ENCODE assay signal across 19 cellular contexts in genomic region chr3:133426721-133427120, GRCh38. TPM values are rescaled to one million over a fixed set of nuclear protein-coding genes. Genes with fewer than 3 reads are reported as not detected.
DNase-seq lines count a peak whose midpoint lies in the region; ATAC-seq, FAIRE-seq and TF ChIP-seq lines count a peak whose summit lies in the region.
"Had no signal": no experiment of that assay in that cellular context is flagged by ENCODE, and none has a peak within 500 bp of the region (broad histone marks: within the 10 kb centered on the region; RNA-seq: fewer than 3 reads in every experiment).

No MANE protein-coding gene starts in this region.

- H3K27ac ChIP-seq in astrocyte (ENCODE audit: low read depth, low read length) (no peak overlapping the region), mesenchymal stem cell (ENCODE audit: low read length, poor library complexity, severe bottlenecking) (no peak overlapping the region), esophagus squamous epithelium (no peak overlapping the region), SJCRH30 (no peak overlapping the region), Peyer's patch (no peak overlapping the region)
- H3K27ac ChIP-seq: hepatocyte had no signal

- intact Hi-C loops in esophagus squamous epithelium (cut with DNase I): loop anchor here (10.0 kb wide), 1 partner anchor 702 kb away; the partner anchor contains the start of gene NPHP3

- DNase-seq in AG20443 (ENCODE audit: low spot score) (peak; percentile 74), HFFc6 (peak; percentile 59), astrocyte (ENCODE audit: low read depth) (peak; percentile 53), mesenchymal stem cell (peak; percentile 34), esophagus squamous epithelium (lab: John Stamatoyannopoulos, UW) (no peak), SJCRH30 (no peak), Peyer's patch (no peak)
- DNase-seq: activated CD4-positive, alpha-beta T cell treated with anti-CD3 and anti-CD28 coated beads for 48 hours; CD8-positive, alpha-beta T cell; central memory CD4-positive, alpha-beta T cell; GDM1; natural killer cell; NCI-H510A; stimulated activated CD4-positive, alpha-beta T cell treated with anti-CD3 and anti-CD28 coated beads, Interleukin-4, amount 100 ng/mL, for 24 hours had no signal

- H3K27me3 ChIP-seq in astrocyte (ENCODE audit: insufficient read depth, low read length) (peaks cover 3% of the 10 kb centered on the region), mesenchymal stem cell (ENCODE audit: control insufficient read depth in 1 of 2, insufficient read depth in 1 of 2, low read length in 2 of 2) (peaks cover 12 to 25% of the 10 kb centered on the region in 2 experiments), esophagus squamous epithelium (peaks cover 0 to 18% (median 0%) of the 10 kb centered on the region in 4 donors), SJCRH30 (no peaks in the 10 kb centered on the region), Peyer's patch (no peaks in the 10 kb centered on the region)
- H3K27me3 ChIP-seq: hepatocyte had no signal

- H3K27me3 Mint-ChIP-seq in HFFc6 (ENCODE audit: insufficient read depth) (peaks cover 10% of the 10 kb centered on the region), astrocyte (ENCODE audit: low read depth, unreplicated experiment) (peaks cover 6% of the 10 kb centered on the region)

- no peak overlapping the region for H2BK120ac ChIP-seq in mesenchymal stem cell (ENCODE audit: low read depth, low read length)

- no peaks in the 10 kb centered on the region for H3K36me3 Mint-ChIP-seq in HFFc6 (ENCODE audit: low read depth)
- no peaks in the 10 kb centered on the region for H3K36me3 Mint-ChIP-seq in astrocyte (ENCODE audit: low read depth, unreplicated experiment)
- H3K36me3 Mint-ChIP-seq: natural killer cell had no signal

- H3K4me3 Mint-ChIP-seq in HFFc6 (no peak overlapping the region), astrocyte (ENCODE audit: unreplicated experiment) (no peak overlapping the region)
- H3K4me3 Mint-ChIP-seq: CD8-positive, alpha-beta T cell; natural killer cell had no signal

- H3K9me3 Mint-ChIP-seq in HFFc6 (no peaks in the 10 kb centered on the region), astrocyte (ENCODE audit: unreplicated experiment) (no peaks in the 10 kb centered on the region)
- H3K9me3 Mint-ChIP-seq: CD8-positive, alpha-beta T cell; natural killer cell had no signal

- H3K27ac Mint-ChIP-seq in HFFc6 (no peak overlapping the region), astrocyte (ENCODE audit: unreplicated experiment) (peak overlapping the region; percentile 12)
- H3K27ac Mint-ChIP-seq: natural killer cell had no signal

- no peak overlapping the region for H3K18ac ChIP-seq in mesenchymal stem cell (ENCODE audit: low read depth in 1 of 2, low read length in 2 of 2)

- no peak overlapping the region for H4K8ac ChIP-seq in mesenchymal stem cell (ENCODE audit: low read length)

- H3K9ac ChIP-seq in astrocyte (ENCODE audit: low read length): no peak overlapping the region
- H3K9ac ChIP-seq in mesenchymal stem cell (ENCODE audit: low read length): no peak overlapping the region

- H4K20me1 ChIP-seq in astrocyte (ENCODE audit: insufficient read depth, low read length): no peaks in the 10 kb centered on the region

- H2AFZ ChIP-seq in astrocyte (ENCODE audit: low read depth, low read length) (no peak overlapping the region), mesenchymal stem cell (ENCODE audit: low read depth, low read length) (no peak overlapping the region)
- H2AFZ ChIP-seq: hepatocyte had no signal

- H3K14ac ChIP-seq in mesenchymal stem cell (ENCODE audit: low read length in 2 of 2): no peak overlapping the region

- H3K79me1 ChIP-seq in mesenchymal stem cell (replicated peaks; ENCODE audit: low read length, poor library complexity, severe bottlenecking): no peaks in the 10 kb centered on the region

- WGBS in mesenchymal stem cell: 94% methylated on average over 2 of the region's 2 CpGs
- WGBS in esophagus squamous epithelium, 2 donors: 73 to 88% methylated on average over 1 to 2 of the region's 2 CpGs

- no peak for FAIRE-seq in astrocyte (lab: Jason Lieb, UNC)

- no peak overlapping the region for H4K91ac ChIP-seq in mesenchymal stem cell (ENCODE audit: low read length)

- no peak overlapping the region for H2BK15ac ChIP-seq in mesenchymal stem cell (ENCODE audit: low read depth, poor library complexity, severe bottlenecking)

- TF ChIP-seq POLR2A in esophagus squamous epithelium (IDR thresholded peaks at IDR 0.05) (no peak), Peyer's patch (IDR thresholded peaks at IDR 0.05) (no peak)

- H2BK12ac ChIP-seq in mesenchymal stem cell (ENCODE audit: low read length in 2 of 2): no peak overlapping the region

- no peak overlapping the region for H3K4ac ChIP-seq in mesenchymal stem cell (ENCODE audit: low read depth in 1 of 2, low read length in 2 of 2)

- no peaks in the 10 kb centered on the region for H3K36me3 ChIP-seq in astrocyte (ENCODE audit: insufficient read depth, low read length)
- H3K36me3 ChIP-seq in mesenchymal stem cell (ENCODE audit: control insufficient read depth in 1 of 2, insufficient read depth in 2 of 2, low read depth in 1 of 2, low read length in 2 of 2): no peaks in the 10 kb centered on the region
- no peaks in the 10 kb centered on the region for H3K36me3 ChIP-seq in esophagus squamous epithelium
- no peaks in the 10 kb centered on the region for H3K36me3 ChIP-seq in SJCRH30
- H3K36me3 ChIP-seq in Peyer's patch: no peaks in the 10 kb centered on the region

- H3K4me3 ChIP-seq in astrocyte (ENCODE audit: insufficient read depth, low read depth, low read length): no peak overlapping the region
- no peak overlapping the region for H3K4me3 ChIP-seq in mesenchymal stem cell (ENCODE audit: insufficient read depth in 1 of 2, low read depth in 1 of 2, low read length in 2 of 2)
- H3K4me3 ChIP-seq in esophagus squamous epithelium: no peak overlapping the region
- H3K4me3 ChIP-seq in SJCRH30: no peak overlapping the region
- H3K4me3 ChIP-seq in Peyer's patch: no peak overlapping the region
- H3K4me3 ChIP-seq: hepatocyte had no signal

- H3K4me1 ChIP-seq in astrocyte (ENCODE audit: insufficient read depth, low read length) (no peaks in the 10 kb centered on the region), mesenchymal stem cell (ENCODE audit: control insufficient read depth, insufficient read depth, low read depth, low read length) (peaks cover 1% of the 10 kb centered on the region), esophagus squamous epithelium (peaks cover 0 to 18% (median 0%) of the 10 kb centered on the region in 3 donors), SJCRH30 (peaks cover 2% of the 10 kb centered on the region; the same call in 1 of the 2 replicates), Peyer's patch (peaks cover 0 to 3% (median 0%) of the 10 kb centered on the region in 4 donors)

- ATAC-seq in GM18909 (IDR thresholded peaks at IDR 0.05; ENCODE audit: poor library complexity, unreplicated experiment): no peak
- ATAC-seq: CD8-positive, alpha-beta T cell; natural killer cell had no signal

- H3K4me2 ChIP-seq in astrocyte (ENCODE audit: low read length) (no peak overlapping the region), mesenchymal stem cell (ENCODE audit: low read length, poor library complexity, severe bottlenecking) (no peak overlapping the region)
- H3K4me2 ChIP-seq: hepatocyte had no signal

- TF ChIP-seq CTCF in HFFc6 (IDR thresholded peaks at IDR 0.05): no peak
- TF ChIP-seq CTCF in astrocyte (IDR thresholded peaks at IDR 0.05; ENCODE audit: insufficient read depth, low read depth, low read length): no peak
- no peak for TF ChIP-seq CTCF in esophagus squamous epithelium (IDR thresholded peaks at IDR 0.05)
- TF ChIP-seq CTCF in Peyer's patch (IDR thresholded peaks at IDR 0.05): no peak

- H3K79me2 ChIP-seq in astrocyte (ENCODE audit: insufficient read depth, low read length): no peaks in the 10 kb centered on the region
- H3K79me2 ChIP-seq: hepatocyte had no signal

- H2BK5ac ChIP-seq in mesenchymal stem cell (ENCODE audit: low read depth, low read length, poor library complexity, severe bottlenecking): no peak overlapping the region

- H3K4me1 Mint-ChIP-seq in HFFc6 (ENCODE audit: low read depth) (peaks cover 15% of the 10 kb centered on the region), astrocyte (ENCODE audit: low read depth, unreplicated experiment) (peaks cover 6% of the 10 kb centered on the region)
- H3K4me1 Mint-ChIP-seq: natural killer cell had no signal

- H2AK5ac ChIP-seq in mesenchymal stem cell (ENCODE audit: low read length, severe bottlenecking): no peak overlapping the region

- H3K9me3 ChIP-seq in astrocyte (ENCODE audit: insufficient read depth, low read depth, low read length): no peaks in the 10 kb centered on the region
- no peaks in the 10 kb centered on the region for H3K9me3 ChIP-seq in mesenchymal stem cell (ENCODE audit: control insufficient read depth, low read length)
- H3K9me3 ChIP-seq in esophagus squamous epithelium: no peaks in the 10 kb centered on the region
- H3K9me3 ChIP-seq in SJCRH30 (replicated peaks): no peaks in the 10 kb centered on the region
- H3K9me3 ChIP-seq in Peyer's patch: no peaks in the 10 kb centered on the region

- H3K23ac ChIP-seq in mesenchymal stem cell (ENCODE audit: low read length in 2 of 2): no peak overlapping the region

RNA-seq across cellular contexts. Expression of gene BFSP2, which starts 26.9 kb away (rescaled TPM):
- not detected for total RNA-seq in HFFc6 (2021; fragmentation: NEBNext Ultra II Directional; extraction: Animal tissue kit (Norgen Biotek cat#: 25700))
- total RNA-seq in astrocyte: not detected in 2 replicates
- polyA plus RNA-seq in mesenchymal stem cell (2013, experiment 1 of 2): not detected
- not detected for polyA plus RNA-seq in mesenchymal stem cell (2013, experiment 2 of 2)
- total RNA-seq in esophagus squamous epithelium: not detected
- 0.41 TPM in 1 of 2 replicates, not detected in the other for total RNA-seq in SJCRH30 (2014; rRNA removed; shearing (Covaris generic))
- total RNA-seq in Peyer's patch: not detected
- total RNA-seq: CD8-positive, alpha-beta T cell; hepatocyte; liver; natural killer cell; renal cortical epithelial cell; RPMI7951 had no signal
- polyA plus RNA-seq: hepatocyte had no signal

Comparison
In these comparisons a context has a peak if more than half of its experiments do, and no peak if none do; other contexts are left out.
1. DNase-seq: peak in AG20443 (single experiment), HFFc6 (single experiment), astrocyte (single experiment) and mesenchymal stem cell (single experiment); none in esophagus squamous epithelium (single experiment), SJCRH30 (0 of 2) and Peyer's patch (0 of 3).